23 cellular contexts compared by ENCODE assay signal in genomic region chr14:65860956-65861631, GRCh38.
DNase-seq lines count a peak whose midpoint lies in the region; ATAC-seq lines count a peak whose summit lies in the region.
"Had no signal": no experiment of that assay in that cellular context is flagged by ENCODE, and none has a peak within 500 bp of the region (broad histone marks: within the 10 kb centered on the region; RNA-seq: fewer than 3 reads in every experiment).

No MANE protein-coding gene starts in this region.

- no peak for ATAC-seq in central memory CD8-positive, alpha-beta T cell (replicated peaks; ENCODE audit: extremely low read depth, poor library complexity, severe bottlenecking)
- no peak for ATAC-seq in GM18519 (IDR thresholded peaks at IDR 0.05; ENCODE audit: low FRiP score, unreplicated experiment)
- ATAC-seq: HCT116, heart left ventricle had no signal

- H3K9me3 ChIP-seq in CD8-positive, alpha-beta memory T cell (ENCODE audit: low read length) = no peaks in the 10 kb centered on the region
- H3K9me3 ChIP-seq: colonic mucosa, heart left ventricle, SJCRH30, upper lobe of left lung had no signal

- H3K27ac ChIP-seq in CD8-positive, alpha-beta memory T cell (ENCODE audit: low read depth, low read length) = no peak overlapping the region
- H3K27ac ChIP-seq: colonic mucosa, heart left ventricle, SJCRH30, upper lobe of left lung had no signal

- peaks cover 0 to 2% of the 10 kb centered on the region in 2 donors for H3K27me3 Mint-ChIP-seq in CD8-positive, alpha-beta memory T cell
- H3K27me3 Mint-ChIP-seq in T-helper 2 cell treated with Interferon-gamma antibody and Interleukin-4, amounts not matched to agents 5 μg/mL and 100 μg/mL, for 36 hours (ENCODE audit: low read depth) = no peaks in the 10 kb centered on the region
- H3K27me3 Mint-ChIP-seq in central memory CD8-positive, alpha-beta T cell = no peaks in the 10 kb centered on the region

- H3K27ac Mint-ChIP-seq in CD8-positive, alpha-beta memory T cell = peak overlapping the region in 5 of 8 donors; percentile 10 to 73 (median 24)
- H3K27ac Mint-ChIP-seq in T-helper 2 cell treated with Interferon-gamma antibody and Interleukin-4, amounts not matched to agents 5 μg/mL and 100 μg/mL, for 36 hours = peak overlapping the region; percentile 49
- H3K27ac Mint-ChIP-seq in central memory CD8-positive, alpha-beta T cell (ENCODE audit: low read depth) = peak overlapping the region; percentile 71
- H3K27ac Mint-ChIP-seq: natural killer cell had no signal

- no peak overlapping the region for H3K4me3 ChIP-seq in CD8-positive, alpha-beta memory T cell (ENCODE audit: low read length)
- H3K4me3 ChIP-seq: colonic mucosa, heart left ventricle, SJCRH30, smooth muscle cell, upper lobe of left lung had no signal

- H3K36me3 ChIP-seq in CD8-positive, alpha-beta memory T cell (ENCODE audit: insufficient read depth, low read length) = no peaks in the 10 kb centered on the region
- H3K36me3 ChIP-seq: colonic mucosa, heart left ventricle, SJCRH30, upper lobe of left lung had no signal

- no peaks in the 10 kb centered on the region for H3K27me3 ChIP-seq in CD8-positive, alpha-beta memory T cell (ENCODE audit: insufficient read depth, low read length, poor library complexity, severe bottlenecking)
- H3K27me3 ChIP-seq: colonic mucosa, SJCRH30, upper lobe of left lung had no signal

- peaks cover 0 to 6% (median 4%) of the 10 kb centered on the region in 3 donors for H3K36me3 Mint-ChIP-seq in CD8-positive, alpha-beta memory T cell
- peaks cover 30% of the 10 kb centered on the region for H3K36me3 Mint-ChIP-seq in T-helper 2 cell treated with Interferon-gamma antibody and Interleukin-4, amounts not matched to agents 5 μg/mL and 100 μg/mL, for 36 hours (ENCODE audit: low read depth)
- peaks cover 10% of the 10 kb centered on the region for H3K36me3 Mint-ChIP-seq in central memory CD8-positive, alpha-beta T cell (ENCODE audit: insufficient read depth)
- H3K36me3 Mint-ChIP-seq: natural killer cell had no signal

- POLR2A ChIA-PET in CD8-positive, alpha-beta memory T cell (lab: Charles Lee) = interaction anchor here (0.6 to 2.4 kb wide), 5 partner anchors 11 to 66 kb away, joined by 3 to 7 read pairs (median 6); no protein-coding TSS in a partner anchor

- DNase-seq in activated effector memory CD4-positive, alpha-beta T cell treated with Interleukin-2 at 50 U/mL for 16 hours = peak; percentile 24
- no peak for DNase-seq in activated effector memory CD4-positive, alpha-beta T cell treated with anti-CD3 and anti-CD28 coated beads, Interleukin-2, amount 50 U/mL, for 16 hours
- DNase-seq in CD8-positive, alpha-beta memory T cell = peak in 2 of 5 donors; percentile 16 to 57
- no peak for DNase-seq in T-helper 2 cell treated with Interferon-gamma antibody and Interleukin-4, amounts not matched to agents 5 μg/mL and 100 μg/mL, for 36 hours (ENCODE audit: low spot score)
- no peak for DNase-seq in central memory CD8-positive, alpha-beta T cell (ENCODE audit: low spot score in 2 of 2)
- DNase-seq in NCI-H446 (lab: John Stamatoyannopoulos, UW) = no peak
- DNase-seq in NOMO-1 (lab: John Stamatoyannopoulos, UW; ENCODE audit: unreplicated experiment in 2 of 2) = no peak
- DNase-seq: colonic mucosa; COR-L47; DMS79 treated with DMSO at 0.1 percent for 48 hours; effector memory CD4-positive, alpha-beta T cell; heart left ventricle; midbrain; MM.1S; natural killer cell; NCI-H2081; NCI-H226; NCI-H748 treated with DMSO at 0.1 percent for 48 hours had no signal

- H3K4me3 Mint-ChIP-seq in CD8-positive, alpha-beta memory T cell = peak overlapping the region in 5 of 7 donors; percentile 0 to 59 (median 32)
- peak overlapping the region; percentile 11 for H3K4me3 Mint-ChIP-seq in T-helper 2 cell treated with Interferon-gamma antibody and Interleukin-4, amounts not matched to agents 5 μg/mL and 100 μg/mL, for 36 hours
- H3K4me3 Mint-ChIP-seq in central memory CD8-positive, alpha-beta T cell = no peak overlapping the region
- H3K4me3 Mint-ChIP-seq: natural killer cell had no signal

- peaks cover 49% of the 10 kb centered on the region for H3K4me1 ChIP-seq in CD8-positive, alpha-beta memory T cell (ENCODE audit: insufficient read depth, low read length)
- H3K4me1 ChIP-seq: colonic mucosa, heart left ventricle, SJCRH30, upper lobe of left lung had no signal

- CTCF ChIA-PET in CD8-positive, alpha-beta memory T cell (lab: Charles Lee) = interaction anchor here (0.8 to 1.3 kb wide), 4 partner anchors 14 to 98 kb away, joined by 3 to 12 read pairs (median 5); no protein-coding TSS in a partner anchor

- H3K9me3 Mint-ChIP-seq in CD8-positive, alpha-beta memory T cell = peaks cover 0 to 5% (median 1%) of the 10 kb centered on the region in 5 donors
- H3K9me3 Mint-ChIP-seq in T-helper 2 cell treated with Interferon-gamma antibody and Interleukin-4, amounts not matched to agents 5 μg/mL and 100 μg/mL, for 36 hours = peaks cover 21% of the 10 kb centered on the region
- H3K9me3 Mint-ChIP-seq in central memory CD8-positive, alpha-beta T cell = no peaks in the 10 kb centered on the region

- peaks cover 47 to 58% (median 56%) of the 10 kb centered on the region in 3 donors for H3K4me1 Mint-ChIP-seq in CD8-positive, alpha-beta memory T cell
- H3K4me1 Mint-ChIP-seq in T-helper 2 cell treated with Interferon-gamma antibody and Interleukin-4, amounts not matched to agents 5 μg/mL and 100 μg/mL, for 36 hours (ENCODE audit: low read depth) = peaks cover 58% of the 10 kb centered on the region
- H3K4me1 Mint-ChIP-seq in central memory CD8-positive, alpha-beta T cell = peaks cover 44% of the 10 kb centered on the region
